Comparison of ENCODE assay signal across 31 cellular contexts in genomic region chr3:126360714-126361060, GRCh38. TPM values are rescaled to one million over a fixed set of nuclear protein-coding genes. Genes with fewer than 3 reads are reported as not detected.
"Had no signal": no experiment of that assay in that cellular context is flagged by ENCODE, and none has a peak within 500 bp of the region (broad histone marks: within the 10 kb centered on the region; RNA-seq: fewer than 3 reads in every experiment).

No MANE protein-coding gene starts in this region.

- DNase-seq: activated CD4-positive, alpha-beta memory T cell treated with anti-CD3 and anti-CD28 coated beads, Interleukin-2, amount 10 ng/mL, durations not matched to agents 7 days and 5 days; activated CD4-positive, alpha-beta T cell treated with anti-CD3 and anti-CD28 coated beads, Interleukin-2, amount 10 ng/mL, durations not matched to agents 7 days and 5 days; activated CD4-positive, CD25-positive, alpha-beta regulatory T cell treated with anti-CD3 and anti-CD28 coated beads, Interleukin-2, amount 50 U/mL, for 72 hours; activated CD8-positive, alpha-beta memory T cell treated with anti-CD3 and anti-CD28 coated beads, Interleukin-2, amount 50 U/mL, for 48 hours; activated T-cell treated with anti-CD3 and anti-CD28 coated beads, Interleukin-2, amount 50 U/mL, for 24 hours; anterior cingulate cortex; cortex of kidney; effector memory CD8-positive, alpha-beta T cell; erythroblast; naive B cell; small intestine; stimulated activated CD4-positive, alpha-beta T cell treated with anti-CD3 and anti-CD28 coated beads, Interleukin-1b, Interleukin-23, amount 100 ng/mL, for 48 hours; stimulated activated CD4-positive, alpha-beta T cell treated with anti-CD3 and anti-CD28 coated beads, Interleukin-4, amount 100 ng/mL, for 4 hours; stimulated activated CD8-positive, alpha-beta memory T cell treated with anti-CD3 and anti-CD28 coated beads, Interleukin-4, amount 100 ng/mL, for 48 hours; stimulated activated naive CD8-positive, alpha-beta T cell treated with anti-CD3 and anti-CD28 coated beads, Interleukin-15, amount 100 ng/mL, for 72 hours; substantia nigra; T-helper 17 cell; T1000 had no signal

- H3K27ac Mint-ChIP-seq: activated CD4-positive, alpha-beta memory T cell treated with anti-CD3 and anti-CD28 coated beads, Interleukin-2, amount 10 ng/mL, durations not matched to agents 7 days and 5 days; activated CD4-positive, alpha-beta T cell treated with anti-CD3 and anti-CD28 coated beads, Interleukin-2, amount 10 ng/mL, durations not matched to agents 7 days and 5 days; activated naive CD8-positive, alpha-beta T cell; activated T-cell treated with anti-CD3 and anti-CD28 coated beads, Interleukin-2, amount 50 U/mL, for 24 hours; activated T-helper 2 cell treated with anti-CD3 and anti-CD28 coated beads, Interferon-gamma antibody, Interleukin-2, Interleukin-4, amounts not matched to agents 10 μg/mL and 5 μg/mL and 100 μg/mL, durations not matched to agents 14 hours and 24 hours and 36 hours; effector memory CD8-positive, alpha-beta T cell; mesothelial cell of epicardium; naive B cell; neural progenitor cell; stimulated activated memory B cell treated with anti-CD40 and anti-IgM and Interleukin-4, amounts not matched to agents 10 μg/mL and 1 μg/mL and 100 μg/mL, for 72 hours; stimulated activated naive CD8-positive, alpha-beta T cell treated with anti-CD3 and anti-CD28 coated beads, Interleukin-15, amount 100 ng/mL, for 72 hours; T-helper 17 cell had no signal

- H3K9me3 ChIP-seq: body of pancreas, gastrocnemius medialis, upper lobe of left lung had no signal

- H3K4me3 ChIP-seq: body of pancreas, gastrocnemius medialis, neural progenitor cell, sigmoid colon, upper lobe of left lung had no signal

- H3K36me3 Mint-ChIP-seq: activated naive CD8-positive, alpha-beta T cell; mesothelial cell of epicardium; naive B cell; neural progenitor cell; stimulated activated memory B cell treated with anti-CD40 and anti-IgM and Interleukin-4, amounts not matched to agents 10 μg/mL and 1 μg/mL and 100 μg/mL, for 72 hours had no signal

- ATAC-seq: body of pancreas; effector memory CD8-positive, alpha-beta T cell; gastrocnemius medialis; stimulated activated memory B cell treated with anti-CD40 and anti-IgM and Interleukin-4, amounts not matched to agents 10 μg/mL and 1 μg/mL and 100 μg/mL, for 72 hours; stimulated activated naive CD8-positive, alpha-beta T cell treated with anti-CD3 and anti-CD28 coated beads, Interleukin-15, amount 100 ng/mL, for 72 hours; T-helper 17 cell had no signal

- H3K4me3 Mint-ChIP-seq: activated CD4-positive, alpha-beta memory T cell treated with anti-CD3 and anti-CD28 coated beads, Interleukin-2, amount 10 ng/mL, durations not matched to agents 7 days and 5 days; activated CD4-positive, alpha-beta T cell treated with anti-CD3 and anti-CD28 coated beads, Interleukin-2, amount 10 ng/mL, durations not matched to agents 7 days and 5 days; activated naive CD8-positive, alpha-beta T cell; activated T-cell treated with anti-CD3 and anti-CD28 coated beads, Interleukin-2, amount 50 U/mL, for 24 hours; effector memory CD8-positive, alpha-beta T cell; mesothelial cell of epicardium; stimulated activated memory B cell treated with anti-CD40 and anti-IgM and Interleukin-4, amounts not matched to agents 10 μg/mL and 1 μg/mL and 100 μg/mL, for 72 hours; stimulated activated naive CD8-positive, alpha-beta T cell treated with anti-CD3 and anti-CD28 coated beads, Interleukin-15, amount 100 ng/mL, for 72 hours; T-helper 17 cell had no signal

- H3K27ac ChIP-seq: body of pancreas, gastrocnemius medialis, neural progenitor cell, sigmoid colon, upper lobe of left lung had no signal

- H3K27me3 ChIP-seq: body of pancreas, gastrocnemius medialis, sigmoid colon had no signal

- H3K9me3 Mint-ChIP-seq: activated CD4-positive, alpha-beta memory T cell treated with anti-CD3 and anti-CD28 coated beads, Interleukin-2, amount 10 ng/mL, durations not matched to agents 7 days and 5 days; activated CD4-positive, alpha-beta T cell treated with anti-CD3 and anti-CD28 coated beads, Interleukin-2, amount 10 ng/mL, durations not matched to agents 7 days and 5 days; activated T-cell treated with anti-CD3 and anti-CD28 coated beads, Interleukin-2, amount 50 U/mL, for 24 hours; activated T-helper 2 cell treated with anti-CD3 and anti-CD28 coated beads, Interferon-gamma antibody, Interleukin-2, Interleukin-4, amounts not matched to agents 10 μg/mL and 5 μg/mL and 100 μg/mL, durations not matched to agents 14 hours and 24 hours and 36 hours; effector memory CD8-positive, alpha-beta T cell; mesothelial cell of epicardium; naive B cell; neural progenitor cell; stimulated activated memory B cell treated with anti-CD40 and anti-IgM and Interleukin-4, amounts not matched to agents 10 μg/mL and 1 μg/mL and 100 μg/mL, for 72 hours; stimulated activated naive CD8-positive, alpha-beta T cell treated with anti-CD3 and anti-CD28 coated beads, Interleukin-15, amount 100 ng/mL, for 72 hours had no signal

- H3K36me3 ChIP-seq: gastrocnemius medialis, neural progenitor cell, sigmoid colon, upper lobe of left lung had no signal

RNA-seq across cellular contexts. Expression of gene KLF15, which starts 3.5 kb away (rescaled TPM):
- total RNA-seq: activated CD4-positive, alpha-beta memory T cell treated with anti-CD3 and anti-CD28 coated beads, Interleukin-2, amount 10 ng/mL, durations not matched to agents 7 days and 5 days; activated CD4-positive, alpha-beta T cell treated with anti-CD3 and anti-CD28 coated beads, Interleukin-2, amount 10 ng/mL, durations not matched to agents 7 days and 5 days had no signal

RNA-seq across cellular contexts. Expression of gene CFAP100, which starts 34.0 kb away (rescaled TPM):
- total RNA-seq: activated CD4-positive, alpha-beta memory T cell treated with anti-CD3 and anti-CD28 coated beads, Interleukin-2, amount 10 ng/mL, durations not matched to agents 7 days and 5 days; activated CD4-positive, alpha-beta T cell treated with anti-CD3 and anti-CD28 coated beads, Interleukin-2, amount 10 ng/mL, durations not matched to agents 7 days and 5 days; activated T-helper 2 cell treated with anti-CD3 and anti-CD28 coated beads, Interferon-gamma antibody, Interleukin-2, Interleukin-4, amounts not matched to agents 10 μg/mL and 5 μg/mL and 100 μg/mL, durations not matched to agents 14 hours and 24 hours and 36 hours; body of pancreas; chondrocyte; gastrocnemius medialis; liver; mesothelial cell of epicardium; omental fat pad; sigmoid colon; T-helper 17 cell had no signal
- polyA plus RNA-seq: adipose tissue, liver, sigmoid colon, small intestine had no signal
